ENCODE assay signal across 25 cellular contexts in the genomic region with DNA sequence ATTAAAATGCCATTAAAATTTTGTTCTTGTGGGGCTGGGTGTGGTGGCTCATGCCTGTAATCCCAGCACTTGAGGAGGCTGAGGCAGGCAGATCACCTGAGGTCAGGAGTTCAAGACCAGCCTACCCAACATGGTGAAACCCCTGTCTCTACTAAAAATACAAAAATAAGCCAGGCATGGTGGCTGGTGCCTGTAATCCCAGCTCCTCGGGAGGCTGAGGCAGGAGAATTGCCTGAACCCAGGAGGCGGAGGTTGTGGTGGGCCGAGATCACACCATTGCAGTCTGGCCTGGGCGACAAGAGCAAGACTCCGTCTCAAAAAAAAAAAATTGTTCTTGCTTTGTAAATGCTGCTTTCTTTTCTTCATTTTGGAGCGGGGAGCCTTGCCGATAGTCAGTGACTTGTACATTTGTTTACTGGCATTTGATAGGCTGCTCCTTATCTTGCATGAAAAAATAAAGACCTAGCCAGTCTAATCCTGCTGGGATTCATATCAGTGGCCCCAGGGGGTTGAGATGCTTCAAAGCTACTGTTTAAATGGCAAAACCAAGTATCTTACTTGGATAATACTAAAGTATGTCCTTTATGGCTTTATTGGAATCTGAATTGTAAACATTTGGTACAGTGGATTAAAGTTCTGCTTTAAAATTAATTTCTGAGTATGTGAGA. TPM values are rescaled to one million over a fixed set of nuclear protein-coding genes. Genes with fewer than 3 reads are reported as not detected.
DNase-seq lines count a peak whose midpoint lies in the region; ATAC-seq and TF ChIP-seq lines count a peak whose summit lies in the region.
"Had no signal": no experiment of that assay in that cellular context is flagged by ENCODE, and none has a peak within 500 bp of the region (broad histone marks: within the 10 kb centered on the region; RNA-seq: fewer than 3 reads in every experiment).

No MANE protein-coding gene starts in this region.

- no peak for ATAC-seq in body of pancreas
- ATAC-seq: activated T-cell treated with anti-CD3 and anti-CD28 coated beads, Interleukin-2, amount 50 U/mL, for 4 hours; left colon; naive thymus-derived CD4-positive, alpha-beta T cell; right lobe of liver had no signal

- H3K27ac Mint-ChIP-seq in brain (peak overlapping the region in 4 of 5 experiments; percentile 8 to 100 (median 82)), nephron progenitor cell (no peak overlapping the region)
- H3K27ac Mint-ChIP-seq: activated CD4-positive, alpha-beta T cell treated with anti-CD3 and anti-CD28 coated beads for 36 hours; activated naive CD4-positive, alpha-beta T cell treated with anti-CD3 and anti-CD28 coated beads for 36 hours; stimulated activated naive CD8-positive, alpha-beta T cell treated with anti-CD3 and anti-CD28 coated beads, Interleukin-15, Interleukin-2, amounts not matched to agents 100 ng/mL and 50 ng/mL, for 24 hours had no signal

- intact Hi-C loops in body of pancreas (cut with DNase I): no loop called here

- H3K36me3 Mint-ChIP-seq in brain (no peaks in the 10 kb centered on the region), nephron progenitor cell (ENCODE audit: low read depth) (peaks cover 4% of the 10 kb centered on the region)

- peaks cover 20% of the 10 kb centered on the region for H3K4me1 ChIP-seq in body of pancreas

- DNase-seq in EH (ENCODE audit: low read depth) (peak; percentile 29), M059J (ENCODE audit: low read depth) (peak; percentile 11), nephron progenitor cell (no peak), HK-2 (ENCODE audit: unreplicated experiment) (no peak), globus pallidus (ENCODE audit: low spot score) (no peak), body of pancreas (no peak)
- DNase-seq: activated CD4-positive, alpha-beta T cell treated with anti-CD3 and anti-CD28 coated beads for 36 hours; activated CD8-positive, alpha-beta memory T cell treated with anti-CD3 and anti-CD28 coated beads for 24 hours; activated naive CD4-positive, alpha-beta T cell treated with anti-CD3 and anti-CD28 coated beads for 36 hours; activated T-cell treated with anti-CD3 and anti-CD28 coated beads, Interleukin-2, amount 50 U/mL, for 4 hours; amygdala; dermis blood vessel endothelial cell; GF-D8; KG1; left colon; naive thymus-derived CD4-positive, alpha-beta T cell; NCI-H1436 treated with DMSO at 0.1 percent for 48 hours; NCI-H526; right lobe of liver; SJCRH30; stimulated activated CD4-positive, alpha-beta T cell treated with anti-CD3 and anti-CD28 coated beads, Interleukin-15, amount 100 ng/mL, for 24 hours had no signal

- H3K27ac ChIP-seq in body of pancreas: no peak overlapping the region
- H3K27ac ChIP-seq: parathyroid adenoma, right lobe of liver, SJCRH30 had no signal

- H3K9me3 ChIP-seq in body of pancreas: no peaks in the 10 kb centered on the region
- H3K9me3 ChIP-seq: right lobe of liver, SJCRH30 had no signal

- no peaks in the 10 kb centered on the region for H3K36me3 ChIP-seq in body of pancreas (replicated peaks in 1 of 2; ENCODE audit: insufficient read depth in 1 of 2, low read depth in 2 of 2)
- H3K36me3 ChIP-seq: cardiac muscle cell, right lobe of liver, SJCRH30 had no signal

- H3K9me3 Mint-ChIP-seq in brain (peaks cover 0 to 3% (median 0%) of the 10 kb centered on the region in 5 experiments), nephron progenitor cell (no peaks in the 10 kb centered on the region)
- H3K9me3 Mint-ChIP-seq: activated naive CD4-positive, alpha-beta T cell treated with anti-CD3 and anti-CD28 coated beads for 36 hours; activated T-cell treated with anti-CD3 and anti-CD28 coated beads, Interleukin-2, amount 50 U/mL, for 4 hours; stimulated activated naive CD8-positive, alpha-beta T cell treated with anti-CD3 and anti-CD28 coated beads, Interleukin-15, Interleukin-2, amounts not matched to agents 100 ng/mL and 50 ng/mL, for 24 hours had no signal

- H3K4me3 Mint-ChIP-seq in brain (peak overlapping the region in 4 of 5 experiments; percentile 61 to 95 (median 68)), nephron progenitor cell (peak overlapping the region; percentile 27)
- H3K4me3 Mint-ChIP-seq: activated CD4-positive, alpha-beta T cell treated with anti-CD3 and anti-CD28 coated beads for 36 hours; activated naive CD4-positive, alpha-beta T cell treated with anti-CD3 and anti-CD28 coated beads for 36 hours; stimulated activated naive CD8-positive, alpha-beta T cell treated with anti-CD3 and anti-CD28 coated beads, Interleukin-15, Interleukin-2, amounts not matched to agents 100 ng/mL and 50 ng/mL, for 24 hours had no signal

- peaks cover 19% of the 10 kb centered on the region for H3K27me3 Mint-ChIP-seq in brain
- H3K27me3 Mint-ChIP-seq in nephron progenitor cell (ENCODE audit: low read depth, poor library complexity): no peaks in the 10 kb centered on the region
- H3K27me3 Mint-ChIP-seq: activated CD4-positive, alpha-beta T cell treated with anti-CD3 and anti-CD28 coated beads for 36 hours; stimulated activated naive CD8-positive, alpha-beta T cell treated with anti-CD3 and anti-CD28 coated beads, Interleukin-15, Interleukin-2, amounts not matched to agents 100 ng/mL and 50 ng/mL, for 24 hours had no signal

- H3K4me1 Mint-ChIP-seq in brain (peaks cover 29% of the 10 kb centered on the region), nephron progenitor cell (peaks cover 23% of the 10 kb centered on the region)

- TF ChIP-seq CTCF in brain (conservative IDR thresholded peaks at IDR 0.05) (no peak), nephron progenitor cell (IDR thresholded peaks at IDR 0.05) (no peak), body of pancreas (IDR thresholded peaks at IDR 0.05) (no peak)

- H3K4me3 ChIP-seq in body of pancreas: no peak overlapping the region
- H3K4me3 ChIP-seq: cardiac muscle cell, right lobe of liver, SJCRH30 had no signal

- 84 to 89% methylated on average over 7 of the region's 7 CpGs for WGBS in body of pancreas, 2 donors

- H3K27me3 ChIP-seq in body of pancreas: no peaks in the 10 kb centered on the region
- H3K27me3 ChIP-seq: cardiac muscle cell, right lobe of liver, SJCRH30 had no signal

- TF ChIP-seq POLR2A in body of pancreas (IDR thresholded peaks at IDR 0.05): no peak

RNA-seq across cellular contexts. Expression of a gene that starts 3.3 kb away (rescaled TPM):
- total RNA-seq in M059J (2014; rRNA removed; shearing (Covaris generic)): 204 and 333 TPM in 2 replicates
- 135 TPM for polyA plus RNA-seq in brain (ENCODE audit: insufficient read depth, low read depth, low replicate concordance)
- total RNA-seq in body of pancreas: 100 to 1,000 TPM in 1 of 2 donors, 10 to 100 TPM in 1; 78.1 to 112 TPM

RNA-seq across cellular contexts. Expression of a gene that starts 51.0 kb away (rescaled TPM):
- 44.4 and 50.1 TPM in 2 replicates for total RNA-seq in M059J (2014; rRNA removed; shearing (Covaris generic))
- 51.8 TPM for polyA plus RNA-seq in brain (ENCODE audit: insufficient read depth, low read depth, low replicate concordance)
- 10 to 100 TPM; 18.7 to 26.0 TPM for total RNA-seq in body of pancreas

Comparison
In these comparisons a context has a peak if more than half of its experiments do, and no peak if none do; other contexts are left out.
1. DNase-seq: peak in EH (single experiment) and M059J (single experiment); none in nephron progenitor cell (single experiment), HK-2 (single experiment), globus pallidus (single experiment) and body of pancreas (0 of 4).